ENCODE assay signal across 17 cellular contexts in genomic region chr1:219121634-219122033, GRCh38. TPM values are rescaled to one million over a fixed set of nuclear protein-coding genes. Genes with fewer than 3 reads are reported as not detected.
DNase-seq lines count a peak whose midpoint lies in the region; ATAC-seq and TF ChIP-seq lines count a peak whose summit lies in the region.
"Had no signal": no experiment of that assay in that cellular context is flagged by ENCODE, and none has a peak within 500 bp of the region (broad histone marks: within the 10 kb centered on the region; RNA-seq: fewer than 3 reads in every experiment).

No MANE protein-coding gene starts in this region.

- TF ChIP-seq POLR2A in upper lobe of left lung (IDR thresholded peaks at IDR 0.05), result no peak

- no peaks in the 10 kb centered on the region; the same call in 1 of the 2 replicates for H3K9me3 ChIP-seq in MG63
- no peaks in the 10 kb centered on the region for H3K9me3 ChIP-seq in fibroblast of lung (ENCODE audit: control insufficient read depth, insufficient read depth, low read depth, low read length)
- H3K9me3 ChIP-seq in smooth muscle cell (replicated peaks; ENCODE audit: low read depth), result no peaks in the 10 kb centered on the region
- H3K9me3 ChIP-seq in upper lobe of left lung, result no peaks in the 10 kb centered on the region

- H3F3A ChIP-seq in smooth muscle cell (ENCODE audit: low read depth), result peaks cover 12% of the 10 kb centered on the region

- no peak overlapping the region for H3K4me3 ChIP-seq in MG63
- H3K4me3 ChIP-seq in fibroblast of lung (replicated peaks in 1 of 4; ENCODE audit: control extremely low read depth in 1 of 4, insufficient read depth in 1 of 4, low read depth in 3 of 4, low read length in 4 of 4), result no peak overlapping the region
- no peak overlapping the region for H3K4me3 ChIP-seq in smooth muscle cell
- no peak overlapping the region for H3K4me3 ChIP-seq in upper lobe of left lung

- H3K9ac ChIP-seq in fibroblast of lung (ENCODE audit: insufficient read depth, low read length) (no peak overlapping the region), smooth muscle cell (ENCODE audit: low read depth) (no peak overlapping the region)

- peak; percentile 22 for DNase-seq in DMS 273 (lab: John Stamatoyannopoulos, UW; ENCODE audit: unreplicated experiment)
- no peak for DNase-seq in DMS 273 treated with DMSO at 0.1 percent for 48 hours (lab: John Stamatoyannopoulos, UW)
- DNase-seq in MG63, result peak; percentile 48
- no peak for DNase-seq in fibroblast of lung (ENCODE audit: low read depth in 2 of 2)
- no peak for DNase-seq in smooth muscle cell (lab: John Stamatoyannopoulos, UW; ENCODE audit: unreplicated experiment)
- no peak for DNase-seq in upper lobe of left lung
- no peak for DNase-seq in superior temporal gyrus (ENCODE audit: extremely low spot score)
- DNase-seq: C1 segment of cervical spinal cord, DMS53, Kasumi-1, NCI-H187 treated with DMSO at 0.1 percent for 48 hours, NCI-H69, Right ventricle myocardium superior had no signal

- no peaks in the 10 kb centered on the region for H3K79me2 ChIP-seq in fibroblast of lung (ENCODE audit: control insufficient read depth, insufficient read depth, low read length)
- no peaks in the 10 kb centered on the region for H3K79me2 ChIP-seq in smooth muscle cell (ENCODE audit: low read depth)

- peaks cover 8% of the 10 kb centered on the region for H3K4me1 ChIP-seq in fibroblast of lung (ENCODE audit: control insufficient read depth, extremely low read depth, insufficient read depth, low read length)
- peaks cover 12% of the 10 kb centered on the region for H3K4me1 ChIP-seq in smooth muscle cell (ENCODE audit: low read depth)
- H3K4me1 ChIP-seq in upper lobe of left lung, result peaks cover 0 to 7% (median 0%) of the 10 kb centered on the region in 4 donors

- H3K27ac ChIP-seq in fibroblast of lung (ENCODE audit: insufficient read depth, low read length) (peak overlapping the region; percentile 79), smooth muscle cell (ENCODE audit: low read depth) (peak overlapping the region; percentile 57), upper lobe of left lung (no peak overlapping the region)
- H3K27ac ChIP-seq: 22Rv1 had no signal

- 84% methylated on average over 3 of the region's 3 CpGs for WGBS in smooth muscle cell (ENCODE audit: low lambda C conversion rate)
- 86 to 88% methylated on average over 3 of the region's 3 CpGs for WGBS in upper lobe of left lung, 2 donors

- H4K20me1 ChIP-seq in fibroblast of lung (ENCODE audit: control insufficient read depth, extremely low read depth, insufficient read depth, low read length) (no peaks in the 10 kb centered on the region), smooth muscle cell (ENCODE audit: low read depth) (no peaks in the 10 kb centered on the region)

- no peak overlapping the region for H2AFZ ChIP-seq in fibroblast of lung (ENCODE audit: low read length)
- no peak overlapping the region for H2AFZ ChIP-seq in smooth muscle cell (ENCODE audit: low read depth)

- ATAC-seq in upper lobe of left lung (ENCODE audit: low FRiP score in 2 of 2) (no peak), HG02678 (IDR thresholded peaks at IDR 0.05; ENCODE audit: unreplicated experiment) (no peak)
- ATAC-seq: HepG2, Panc1 had no signal

- no peak for TF ChIP-seq EP300 in upper lobe of left lung (IDR thresholded peaks at IDR 0.05)

- TF ChIP-seq CTCF in fibroblast of lung (conservative IDR thresholded peaks at IDR 0.05 in 1 of 2, IDR thresholded peaks at IDR 0.05 in 1 of 2; ENCODE audit: low read depth in 1 of 2, low read length in 2 of 2) (no peak), smooth muscle cell (IDR thresholded peaks at IDR 0.05; ENCODE audit: borderline replicate concordance, insufficient read depth, poor library complexity, severe bottlenecking) (no peak), upper lobe of left lung (IDR thresholded peaks at IDR 0.05) (no peak)

- no peak overlapping the region for H3K4me2 ChIP-seq in fibroblast of lung (ENCODE audit: extremely low read depth, insufficient read depth, low read length)
- H3K4me2 ChIP-seq in smooth muscle cell, result peak overlapping the region; percentile 52

- H3K27me3 ChIP-seq in MG63, result no peaks in the 10 kb centered on the region
- no peaks in the 10 kb centered on the region for H3K27me3 ChIP-seq in fibroblast of lung (ENCODE audit: control insufficient read depth, insufficient read depth, low read length)
- no peaks in the 10 kb centered on the region for H3K27me3 ChIP-seq in smooth muscle cell (ENCODE audit: low read depth)
- no peaks in the 10 kb centered on the region for H3K27me3 ChIP-seq in upper lobe of left lung

- H3K36me3 ChIP-seq in MG63 (no peaks in the 10 kb centered on the region), fibroblast of lung (ENCODE audit: control insufficient read depth, insufficient read depth, low read length) (no peaks in the 10 kb centered on the region), smooth muscle cell (ENCODE audit: low read depth) (no peaks in the 10 kb centered on the region), upper lobe of left lung (no peaks in the 10 kb centered on the region)

RNA-seq across cellular contexts. Expression of gene LYPLAL1, which starts 52.0 kb away (rescaled TPM):
- 21.5 and 24.4 TPM in 2 replicates for total RNA-seq in MG63 (2014; rRNA removed; shearing (Covaris generic); ENCODE audit: low replicate concordance)
- total RNA-seq in fibroblast of lung, result 51.5 and 52.6 TPM in 2 replicates
- 22.2 and 29.9 TPM in 2 replicates for polyA plus RNA-seq in fibroblast of lung
- polyA plus RNA-seq in fibroblast of lung (2012), result 24.8 and 33.5 TPM in 2 replicates
- polyA minus RNA-seq in fibroblast of lung (ENCODE audit: low replicate concordance), result 1.9 and 3.4 TPM in 2 replicates
- 18.2 and 24.0 TPM in 2 replicates for total RNA-seq in smooth muscle cell
- polyA plus RNA-seq in smooth muscle cell, result 18.7 and 19.5 TPM in 2 replicates
- 10 to 100 TPM; 11.7 to 42.7 (median 26.0) TPM for total RNA-seq in upper lobe of left lung

Comparison
In these comparisons a context has a peak if more than half of its experiments do, and no peak if none do; other contexts are left out.
1. DNase-seq: peak in DMS 273 (single experiment) and MG63 (single experiment); none in DMS 273 treated with DMSO at 0.1 percent for 48 hours (single experiment), fibroblast of lung (0 of 2), smooth muscle cell (single experiment), upper lobe of left lung (0 of 2) and superior temporal gyrus (single experiment).
2. H3K27ac ChIP-seq: peak in fibroblast of lung (single experiment) and smooth muscle cell (single experiment); none in upper lobe of left lung (0 of 4).